ENCODE assay signal across 19 cellular contexts in genomic region chr15:101567089-101567488, GRCh38.
A peak's percentile ranks its signal among the peaks of the same experiment; 100 is the strongest.
DNase-seq lines count a peak whose midpoint lies in the region; ATAC-seq and TF ChIP-seq lines count a peak whose summit lies in the region.
"Had no signal": no experiment of that assay in that cellular context is flagged by ENCODE, and none has a peak within 500 bp of the region (broad histone marks: within the 10 kb centered on the region; RNA-seq: fewer than 3 reads in every experiment).

No MANE protein-coding gene starts in this region.

- H3K4me1 ChIP-seq in GM23338 (ENCODE audit: insufficient read depth): no peaks in the 10 kb centered on the region
- no peaks in the 10 kb centered on the region for H3K4me1 ChIP-seq in vagina
- H3K4me1 ChIP-seq: BE2C had no signal

- no peaks in the 10 kb centered on the region for H3K79me2 ChIP-seq in GM23338 (replicated peaks; ENCODE audit: insufficient read depth)

- TF ChIP-seq CTCF in GM23338 (conservative IDR thresholded peaks at IDR 0.05; ENCODE audit: low read depth in 2 of 2): no peak
- no peak for TF ChIP-seq CTCF in vagina (IDR thresholded peaks at IDR 0.05)

- no peak overlapping the region for H3K4me2 ChIP-seq in GM23338

- H3K27ac Mint-ChIP-seq in GM23338: no peak overlapping the region
- no peak overlapping the region for H3K27ac Mint-ChIP-seq in activated T-helper 1 cell treated with anti-CD3 and anti-CD28 coated beads, Interleukin-12 subunit alpha, Interleukin-12 subunit beta, Interleukin-2, Interleukin-4 antibody, amounts not matched to agents 30 ng/mL and 10 ng/mL and 1 ng/mL, durations not matched to agents 14 hours and 24 hours and 36 hours
- H3K27ac Mint-ChIP-seq: CD4-positive, CD25-positive, alpha-beta regulatory T cell had no signal

- H3K9me3 ChIP-seq in vagina: no peaks in the 10 kb centered on the region
- H3K9me3 ChIP-seq: BE2C had no signal

- ATAC-seq in GM23338 (no peak), left ventricle myocardium superior (peak; percentile 51), GM19463 (IDR thresholded peaks at IDR 0.05; ENCODE audit: unreplicated experiment) (no peak)
- ATAC-seq: GM12878 had no signal

- H3K4me3 Mint-ChIP-seq in GM23338: no peak overlapping the region
- H3K4me3 Mint-ChIP-seq in activated T-helper 1 cell treated with anti-CD3 and anti-CD28 coated beads, Interleukin-12 subunit alpha, Interleukin-12 subunit beta, Interleukin-2, Interleukin-4 antibody, amounts not matched to agents 30 ng/mL and 10 ng/mL and 1 ng/mL, durations not matched to agents 14 hours and 24 hours and 36 hours: peak overlapping the region; percentile 19
- H3K4me3 Mint-ChIP-seq: CD4-positive, CD25-positive, alpha-beta regulatory T cell; CD8-positive, alpha-beta memory T cell had no signal

- H3K4me3 ChIP-seq in GM23338 (no peak overlapping the region), vagina (no peak overlapping the region)
- H3K4me3 ChIP-seq: GM12878 had no signal

- H3K27ac ChIP-seq in GM23338 (ENCODE audit: low read depth): no peak overlapping the region
- H3K27ac ChIP-seq in vagina: no peak overlapping the region

- H3K36me3 ChIP-seq in GM23338 (ENCODE audit: insufficient read depth) (no peaks in the 10 kb centered on the region), vagina (no peaks in the 10 kb centered on the region)
- H3K36me3 ChIP-seq: BE2C had no signal

- no peak for TF ChIP-seq POLR2A in vagina (IDR thresholded peaks at IDR 0.05)

- DNase-seq in GM23338 (ENCODE audit: low spot score) (no peak), left ventricle myocardium superior (peak; percentile 52), vagina (ENCODE audit: extremely low spot score in 2 of 2) (peak; percentile 40 to 81)
- no peak for DNase-seq in activated T-helper 1 cell treated with anti-CD3 and anti-CD28 coated beads, Interleukin-12 subunit alpha, Interleukin-12 subunit beta, Interleukin-2, Interleukin-4 antibody, amounts not matched to agents 30 ng/mL and 10 ng/mL and 1 ng/mL, durations not matched to agents 14 hours and 24 hours and 36 hours (ENCODE audit: low spot score)
- DNase-seq in effector CD8-positive, alpha-beta T cell (lab: John Stamatoyannopoulos, UW): no peak
- DNase-seq: ACHN; BE2C; C1 segment of cervical spinal cord; CD4-positive, CD25-positive, alpha-beta regulatory T cell; CD8-positive, alpha-beta memory T cell; COR-L47; DMS 273 treated with DMSO at 0.1 percent for 48 hours; DMS53; DND-41; EL; HCEC 1CT; IMR-90 had no signal

- no peaks in the 10 kb centered on the region for H3K36me3 Mint-ChIP-seq in GM23338 (ENCODE audit: low read depth)
- H3K36me3 Mint-ChIP-seq in activated T-helper 1 cell treated with anti-CD3 and anti-CD28 coated beads, Interleukin-12 subunit alpha, Interleukin-12 subunit beta, Interleukin-2, Interleukin-4 antibody, amounts not matched to agents 30 ng/mL and 10 ng/mL and 1 ng/mL, durations not matched to agents 14 hours and 24 hours and 36 hours (ENCODE audit: low read depth): no peaks in the 10 kb centered on the region
- H3K36me3 Mint-ChIP-seq: CD4-positive, CD25-positive, alpha-beta regulatory T cell; CD8-positive, alpha-beta memory T cell had no signal

- no peaks in the 10 kb centered on the region for H3K4me1 Mint-ChIP-seq in GM23338
- H3K4me1 Mint-ChIP-seq in activated T-helper 1 cell treated with anti-CD3 and anti-CD28 coated beads, Interleukin-12 subunit alpha, Interleukin-12 subunit beta, Interleukin-2, Interleukin-4 antibody, amounts not matched to agents 30 ng/mL and 10 ng/mL and 1 ng/mL, durations not matched to agents 14 hours and 24 hours and 36 hours (ENCODE audit: low read depth): no peaks in the 10 kb centered on the region
- H3K4me1 Mint-ChIP-seq: CD4-positive, CD25-positive, alpha-beta regulatory T cell; CD8-positive, alpha-beta memory T cell had no signal

- no peaks in the 10 kb centered on the region for H3K27me3 Mint-ChIP-seq in GM23338 (ENCODE audit: insufficient read depth, low read depth, poor library complexity)
- H3K27me3 Mint-ChIP-seq in activated T-helper 1 cell treated with anti-CD3 and anti-CD28 coated beads, Interleukin-12 subunit alpha, Interleukin-12 subunit beta, Interleukin-2, Interleukin-4 antibody, amounts not matched to agents 30 ng/mL and 10 ng/mL and 1 ng/mL, durations not matched to agents 14 hours and 24 hours and 36 hours (ENCODE audit: insufficient read depth): no peaks in the 10 kb centered on the region

- H4K20me1 ChIP-seq in GM23338 (replicated peaks; ENCODE audit: insufficient read depth): no peaks in the 10 kb centered on the region

- intact Hi-C loops in activated T-helper 1 cell treated with anti-CD3 and anti-CD28 coated beads, Interleukin-12 subunit alpha, Interleukin-12 subunit beta, Interleukin-2, Interleukin-4 antibody, amounts not matched to agents 30 ng/mL and 10 ng/mL and 1 ng/mL, durations not matched to agents 14 hours and 24 hours and 36 hours (cut with micrococcal nuclease): no loop called here
- intact Hi-C loops in left ventricle myocardium superior (cut with micrococcal nuclease) (no loop called here), vagina (cut with DNase I) (no loop called here)

- H3K9me3 Mint-ChIP-seq in GM23338: no peaks in the 10 kb centered on the region
- H3K9me3 Mint-ChIP-seq in activated T-helper 1 cell treated with anti-CD3 and anti-CD28 coated beads, Interleukin-12 subunit alpha, Interleukin-12 subunit beta, Interleukin-2, Interleukin-4 antibody, amounts not matched to agents 30 ng/mL and 10 ng/mL and 1 ng/mL, durations not matched to agents 14 hours and 24 hours and 36 hours: no peaks in the 10 kb centered on the region
- H3K9me3 Mint-ChIP-seq: CD4-positive, CD25-positive, alpha-beta regulatory T cell; CD8-positive, alpha-beta memory T cell had no signal

- no peaks in the 10 kb centered on the region for H3F3A ChIP-seq in GM23338 (replicated peaks; ENCODE audit: low read depth)

- 0 out of 2 replicates have a peak, but pooled peaks cover 5% of the 10 kb centered on the region for H3K9me2 ChIP-seq in GM23338 (ENCODE audit: insufficient read depth)

- H3K27me3 ChIP-seq in GM23338 (ENCODE audit: insufficient read depth) (no peaks in the 10 kb centered on the region), vagina (no peaks in the 10 kb centered on the region)
- H3K27me3 ChIP-seq: BE2C had no signal

- 0 out of 2 replicates have a peak overlapping the region, but pooled peaks have one; percentile 32 for H2AFZ ChIP-seq in GM23338

TF ChIP-seq in GM23338, 12 proteins besides CTCF, POLR2A, EP300 and RAD21:
- no peak for TF ChIP-seq EZH2phosphoT487 (IDR thresholded peaks at IDR 0.05; ENCODE audit: unreplicated experiment)

Comparison
In these comparisons a context has a peak if more than half of its experiments do, and no peak if none do; other contexts are left out.
1. DNase-seq: peak in left ventricle myocardium superior (single experiment) and vagina (2 of 2); none in GM23338 (single experiment), activated T-helper 1 cell treated with anti-CD3 and anti-CD28 coated beads, Interleukin-12 subunit alpha, Interleukin-12 subunit beta, Interleukin-2, Interleukin-4 antibody, amounts not matched to agents 30 ng/mL and 10 ng/mL and 1 ng/mL, durations not matched to agents 14 hours and 24 hours and 36 hours (single experiment) and effector CD8-positive, alpha-beta T cell (single experiment).